2 cellular contexts compared by ENCODE assay signal in the genomic region with DNA sequence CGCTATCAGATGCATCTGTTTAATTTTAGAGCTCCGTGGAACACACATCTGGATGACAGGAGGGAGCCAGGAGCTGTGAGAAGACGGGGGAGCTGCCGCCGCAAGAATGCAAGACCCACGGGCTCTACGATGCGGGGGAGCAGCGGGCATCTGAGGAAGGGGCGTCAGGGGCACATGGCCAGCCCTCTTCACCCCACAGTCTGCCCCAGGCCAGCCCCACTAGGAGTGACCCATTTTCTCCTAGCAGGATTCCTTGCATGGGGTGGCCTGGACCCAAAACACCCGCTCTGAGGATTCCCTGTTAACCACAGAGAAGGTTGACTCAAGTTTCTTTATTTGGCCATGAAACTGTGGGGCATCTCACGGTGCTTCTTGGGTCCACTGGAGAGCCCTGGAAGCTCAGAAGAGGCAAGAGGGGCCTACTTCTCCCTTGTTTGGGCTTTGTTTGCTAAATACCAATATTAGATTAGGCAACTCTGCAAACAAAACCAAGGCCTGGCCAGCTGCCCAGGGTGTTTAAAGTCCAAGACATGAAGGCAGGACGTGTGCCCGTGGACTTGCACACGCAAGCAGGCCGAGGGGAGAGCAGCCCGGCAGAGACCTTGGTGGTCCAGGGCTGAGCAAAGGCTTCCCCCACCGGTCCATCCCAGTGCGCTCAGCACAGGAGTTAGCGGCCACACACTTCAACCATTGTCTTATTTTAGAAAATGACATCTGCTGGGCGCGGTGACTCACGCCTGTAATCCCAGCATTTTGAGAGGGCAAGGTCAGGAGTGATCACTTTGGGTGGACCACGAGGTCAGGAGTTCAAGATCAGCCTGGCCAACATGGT.
A peak's percentile ranks its signal among the peaks of the same experiment; 100 is the strongest.
TF ChIP-seq lines count a peak whose summit lies in the region.

No MANE protein-coding gene starts in this region.

TF ChIP-seq in K562, 482 proteins besides CTCF, POLR2A, EP300 and RAD21 (continued from another document and continues in another):
- TF ChIP-seq CTBP1 (IDR thresholded peaks at IDR 0.05; ENCODE audit: borderline replicate concordance) (peak; percentile 61), JUND (IDR thresholded peaks at IDR 0.05; ENCODE audit: borderline replicate concordance, low read depth, low read length) (peak; percentile 96), JUND (tag; IDR thresholded peaks at IDR 0.05; ENCODE audit: borderline replicate concordance, low read depth, low read length) (peak; percentile 96; the same call in 1 of the 3 replicates), SMARCC2 (IDR thresholded peaks at IDR 0.05; ENCODE audit: low read depth) (peak; percentile 51; the same call in 1 of the 2 replicates), ZNF197 (CRISPR knock-in tag; IDR thresholded peaks at IDR 0.05; ENCODE audit: low read depth) (peak; percentile 93), NR2C2 (CRISPR knock-in tag; IDR thresholded peaks at IDR 0.05) (peak; percentile 71), NR2C2 (tag; IDR thresholded peaks at IDR 0.05) (peak; percentile 87; the same call in 1 of the 2 replicates), CCNT2 (IDR thresholded peaks at IDR 0.05; ENCODE audit: borderline replicate concordance, extremely low read depth, insufficient read length, low read depth, low read length) (peak; percentile 29), MEF2A (IDR thresholded peaks at IDR 0.05; ENCODE audit: control insufficient read depth, low read depth, low read length) (peak; percentile 96), TEAD1 (CRISPR knock-in tag; IDR thresholded peaks at IDR 0.05) (0 out of 4 replicates have a peak, but pooled peaks of 1 of the 2 experiments have one; percentile 31), SMARCA4 (IDR thresholded peaks at IDR 0.05) (peak; percentile 85), TRIM28 (IDR thresholded peaks at IDR 0.05) (peak; percentile 14; the same call in 1 of the 2 replicates), THRAP3 (IDR thresholded peaks at IDR 0.05; ENCODE audit: borderline replicate concordance) (no peak), ZNF408 (CRISPR knock-in tag; IDR thresholded peaks at IDR 0.05; ENCODE audit: low read depth) (no peak), CEBPG (CRISPR knock-in tag; IDR thresholded peaks at IDR 0.05) (peak; percentile 69), CEBPG (tag; conservative IDR thresholded peaks at IDR 0.05 in 1 of 2, IDR thresholded peaks at IDR 0.05 in 1 of 2) (peak; percentile 73 to 86), JUNB (CRISPR knock-in tag; conservative IDR thresholded peaks at IDR 0.05) (no peak), DACH1 (IDR thresholded peaks at IDR 0.05; ENCODE audit: partially characterized antibody) (peak; percentile 44), TEAD4 (IDR thresholded peaks at IDR 0.05; ENCODE audit: low read length) (peak; percentile 54; the same call in 1 of the 2 replicates), TEAD4 (CRISPR knock-in tag; IDR thresholded peaks at IDR 0.05; ENCODE audit: borderline replicate concordance) (no peak), BCOR (IDR thresholded peaks at IDR 0.05) (peak; percentile 76), TAL1 (IDR thresholded peaks at IDR 0.05) (peak; percentile 41; the same call in 1 of the 2 replicates), ZEB2 (IDR thresholded peaks at IDR 0.05) (no peak), ZNF766 (CRISPR knock-in tag; conservative IDR thresholded peaks at IDR 0.05) (0 out of 2 replicates have a peak, but pooled peaks have one; percentile 25)
- TF ChIP-seq, protein P1, sequence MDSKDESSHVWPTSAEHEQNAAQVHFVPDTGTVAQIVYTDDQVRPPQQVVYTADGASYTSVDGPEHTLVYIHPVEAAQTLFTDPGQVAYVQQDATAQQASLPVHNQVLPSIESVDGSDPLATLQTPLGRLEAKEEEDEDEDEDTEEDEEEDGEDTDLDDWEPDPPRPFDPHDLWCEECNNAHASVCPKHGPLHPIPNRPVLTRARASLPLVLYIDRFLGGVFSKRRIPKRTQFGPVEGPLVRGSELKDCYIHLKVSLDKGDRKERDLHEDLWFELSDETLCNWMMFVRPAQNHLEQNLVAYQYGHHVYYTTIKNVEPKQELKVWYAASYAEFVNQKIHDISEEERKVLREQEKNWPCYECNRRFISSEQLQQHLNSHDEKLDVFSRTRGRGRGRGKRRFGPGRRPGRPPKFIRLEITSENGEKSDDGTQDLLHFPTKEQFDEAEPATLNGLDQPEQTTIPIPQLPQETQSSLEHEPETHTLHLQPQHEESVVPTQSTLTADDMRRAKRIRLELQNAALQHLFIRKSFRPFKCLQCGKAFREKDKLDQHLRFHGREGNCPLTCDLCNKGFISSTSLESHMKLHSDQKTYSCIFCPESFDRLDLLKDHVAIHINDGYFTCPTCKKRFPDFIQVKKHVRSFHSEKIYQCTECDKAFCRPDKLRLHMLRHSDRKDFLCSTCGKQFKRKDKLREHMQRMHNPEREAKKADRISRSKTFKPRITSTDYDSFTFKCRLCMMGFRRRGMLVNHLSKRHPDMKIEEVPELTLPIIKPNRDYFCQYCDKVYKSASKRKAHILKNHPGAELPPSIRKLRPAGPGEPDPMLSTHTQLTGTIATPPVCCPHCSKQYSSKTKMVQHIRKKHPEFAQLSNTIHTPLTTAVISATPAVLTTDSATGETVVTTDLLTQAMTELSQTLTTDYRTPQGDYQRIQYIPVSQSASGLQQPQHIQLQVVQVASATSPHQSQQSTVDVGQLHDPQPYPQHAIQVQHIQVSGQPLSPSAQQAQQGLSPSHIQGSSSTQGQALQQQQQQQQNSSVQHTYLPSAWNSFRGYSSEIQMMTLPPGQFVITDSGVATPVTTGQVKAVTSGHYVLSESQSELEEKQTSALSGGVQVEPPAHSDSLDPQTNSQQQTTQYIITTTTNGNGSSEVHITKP (IDR thresholded peaks at IDR 0.05; ENCODE audit: partially characterized antibody) = peak; percentile 27
- TF ChIP-seq, protein P2, sequence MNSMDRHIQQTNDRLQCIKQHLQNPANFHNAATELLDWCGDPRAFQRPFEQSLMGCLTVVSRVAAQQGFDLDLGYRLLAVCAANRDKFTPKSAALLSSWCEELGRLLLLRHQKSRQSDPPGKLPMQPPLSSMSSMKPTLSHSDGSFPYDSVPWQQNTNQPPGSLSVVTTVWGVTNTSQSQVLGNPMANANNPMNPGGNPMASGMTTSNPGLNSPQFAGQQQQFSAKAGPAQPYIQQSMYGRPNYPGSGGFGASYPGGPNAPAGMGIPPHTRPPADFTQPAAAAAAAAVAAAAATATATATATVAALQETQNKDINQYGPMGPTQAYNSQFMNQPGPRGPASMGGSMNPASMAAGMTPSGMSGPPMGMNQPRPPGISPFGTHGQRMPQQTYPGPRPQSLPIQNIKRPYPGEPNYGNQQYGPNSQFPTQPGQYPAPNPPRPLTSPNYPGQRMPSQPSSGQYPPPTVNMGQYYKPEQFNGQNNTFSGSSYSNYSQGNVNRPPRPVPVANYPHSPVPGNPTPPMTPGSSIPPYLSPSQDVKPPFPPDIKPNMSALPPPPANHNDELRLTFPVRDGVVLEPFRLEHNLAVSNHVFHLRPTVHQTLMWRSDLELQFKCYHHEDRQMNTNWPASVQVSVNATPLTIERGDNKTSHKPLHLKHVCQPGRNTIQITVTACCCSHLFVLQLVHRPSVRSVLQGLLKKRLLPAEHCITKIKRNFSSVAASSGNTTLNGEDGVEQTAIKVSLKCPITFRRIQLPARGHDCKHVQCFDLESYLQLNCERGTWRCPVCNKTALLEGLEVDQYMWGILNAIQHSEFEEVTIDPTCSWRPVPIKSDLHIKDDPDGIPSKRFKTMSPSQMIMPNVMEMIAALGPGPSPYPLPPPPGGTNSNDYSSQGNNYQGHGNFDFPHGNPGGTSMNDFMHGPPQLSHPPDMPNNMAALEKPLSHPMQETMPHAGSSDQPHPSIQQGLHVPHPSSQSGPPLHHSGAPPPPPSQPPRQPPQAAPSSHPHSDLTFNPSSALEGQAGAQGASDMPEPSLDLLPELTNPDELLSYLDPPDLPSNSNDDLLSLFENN (IDR thresholded peaks at IDR 0.05; ENCODE audit: low read depth in 2 of 2, low read length in 2 of 2) = no peak

TF ChIP-seq in HepG2, 621 proteins besides CTCF, POLR2A, EP300 and RAD21 (continued from another document and continues in another):
- TF ChIP-seq YY1 (IDR thresholded peaks at IDR 0.05; ENCODE audit: insufficient read depth, insufficient replicate concordance, low read depth, low read length) = no peak
- no peak for TF ChIP-seq NR3C1 (CRISPR knock-in tag; IDR thresholded peaks at IDR 0.05)
- TF ChIP-seq ZNF713 (CRISPR knock-in tag; IDR thresholded peaks at IDR 0.05) = no peak
- no peak for TF ChIP-seq PCBP2 (optimal IDR thresholded peaks at IDR 0.05; ENCODE audit: low read depth, low read length, poor library complexity, severe bottlenecking)
- TF ChIP-seq SPEN (CRISPR knock-in tag; IDR thresholded peaks at IDR 0.05; ENCODE audit: low read depth) = peak; percentile 90; the same call in 1 of the 2 replicates
- TF ChIP-seq, protein P3, sequence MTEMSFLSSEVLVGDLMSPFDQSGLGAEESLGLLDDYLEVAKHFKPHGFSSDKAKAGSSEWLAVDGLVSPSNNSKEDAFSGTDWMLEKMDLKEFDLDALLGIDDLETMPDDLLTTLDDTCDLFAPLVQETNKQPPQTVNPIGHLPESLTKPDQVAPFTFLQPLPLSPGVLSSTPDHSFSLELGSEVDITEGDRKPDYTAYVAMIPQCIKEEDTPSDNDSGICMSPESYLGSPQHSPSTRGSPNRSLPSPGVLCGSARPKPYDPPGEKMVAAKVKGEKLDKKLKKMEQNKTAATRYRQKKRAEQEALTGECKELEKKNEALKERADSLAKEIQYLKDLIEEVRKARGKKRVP (CRISPR knock-in tag; IDR thresholded peaks at IDR 0.05) = no peak; a peak in 1 of 4 replicates
- TF ChIP-seq MAFK (conservative IDR thresholded peaks at IDR 0.05 in 1 of 2, IDR thresholded peaks at IDR 0.05 in 1 of 2; ENCODE audit: low read length in 2 of 2) = peak in 1 of 2 experiments; percentile 4; a peak in 1 of 4 replicates
- peak; percentile 76 for TF ChIP-seq SIX4 (CRISPR knock-in tag; IDR thresholded peaks at IDR 0.05)
- TF ChIP-seq SATB2 (CRISPR knock-in tag; IDR thresholded peaks at IDR 0.05) = peak; percentile 68; the same call in 1 of the 2 replicates
- TF ChIP-seq, protein P4, sequence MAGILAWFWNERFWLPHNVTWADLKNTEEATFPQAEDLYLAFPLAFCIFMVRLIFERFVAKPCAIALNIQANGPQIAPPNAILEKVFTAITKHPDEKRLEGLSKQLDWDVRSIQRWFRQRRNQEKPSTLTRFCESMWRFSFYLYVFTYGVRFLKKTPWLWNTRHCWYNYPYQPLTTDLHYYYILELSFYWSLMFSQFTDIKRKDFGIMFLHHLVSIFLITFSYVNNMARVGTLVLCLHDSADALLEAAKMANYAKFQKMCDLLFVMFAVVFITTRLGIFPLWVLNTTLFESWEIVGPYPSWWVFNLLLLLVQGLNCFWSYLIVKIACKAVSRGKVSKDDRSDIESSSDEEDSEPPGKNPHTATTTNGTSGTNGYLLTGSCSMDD (CRISPR knock-in tag; IDR thresholded peaks at IDR 0.05) = no peak
- TF ChIP-seq ZNF256 (CRISPR knock-in tag; conservative IDR thresholded peaks at IDR 0.05) = peak; percentile 60; the same call in 1 of the 2 replicates
- TF ChIP-seq SALL1 (CRISPR knock-in tag; IDR thresholded peaks at IDR 0.05) = peak; percentile 99
- TF ChIP-seq ZNF382 (CRISPR knock-in tag; IDR thresholded peaks at IDR 0.05; ENCODE audit: borderline replicate concordance) = no peak
- TF ChIP-seq CHCHD3 (CRISPR knock-in tag; IDR thresholded peaks at IDR 0.05) = no peak
- peak; percentile 97 for TF ChIP-seq SP5 (CRISPR knock-in tag; IDR thresholded peaks at IDR 0.05; ENCODE audit: borderline replicate concordance, low read depth)
- TF ChIP-seq ZNF570 (CRISPR knock-in tag; IDR thresholded peaks at IDR 0.05; ENCODE audit: borderline replicate concordance) = no peak
- no peak for TF ChIP-seq NBN (conservative IDR thresholded peaks at IDR 0.05)
- TF ChIP-seq SP4 (CRISPR knock-in tag; IDR thresholded peaks at IDR 0.05) = no peak; the same call in 1 of the 2 replicates
- TF ChIP-seq EED (CRISPR knock-in tag; IDR thresholded peaks at IDR 0.05) = no peak; the same call in 1 of the 2 replicates
- peak; percentile 97 for TF ChIP-seq BCL6 (CRISPR knock-in tag; IDR thresholded peaks at IDR 0.05)
- TF ChIP-seq KLF12 (CRISPR knock-in tag; IDR thresholded peaks at IDR 0.05; ENCODE audit: borderline replicate concordance) = peak; percentile 86
- TF ChIP-seq, protein P5, sequence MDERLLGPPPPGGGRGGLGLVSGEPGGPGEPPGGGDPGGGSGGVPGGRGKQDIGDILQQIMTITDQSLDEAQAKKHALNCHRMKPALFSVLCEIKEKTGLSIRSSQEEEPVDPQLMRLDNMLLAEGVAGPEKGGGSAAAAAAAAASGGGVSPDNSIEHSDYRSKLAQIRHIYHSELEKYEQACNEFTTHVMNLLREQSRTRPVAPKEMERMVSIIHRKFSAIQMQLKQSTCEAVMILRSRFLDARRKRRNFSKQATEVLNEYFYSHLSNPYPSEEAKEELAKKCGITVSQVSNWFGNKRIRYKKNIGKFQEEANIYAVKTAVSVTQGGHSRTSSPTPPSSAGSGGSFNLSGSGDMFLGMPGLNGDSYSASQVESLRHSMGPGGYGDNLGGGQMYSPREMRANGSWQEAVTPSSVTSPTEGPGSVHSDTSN (CRISPR knock-in tag; IDR thresholded peaks at IDR 0.05) = no peak
- TF ChIP-seq GATAD1 (CRISPR knock-in tag; IDR thresholded peaks at IDR 0.05) = peak; percentile 69; the same call in 1 of the 2 replicates
- no peak for TF ChIP-seq ZNF616 (CRISPR knock-in tag; IDR thresholded peaks at IDR 0.05; ENCODE audit: low read depth)
- peak; percentile 92 for TF ChIP-seq NFKBIZ (CRISPR knock-in tag; IDR thresholded peaks at IDR 0.05)
